ENCODE assay signal across 25 cellular contexts in genomic region chr2:107160831-107161230, GRCh38.
DNase-seq lines count a peak whose midpoint lies in the region; ATAC-seq, FAIRE-seq and TF ChIP-seq lines count a peak whose summit lies in the region.
"Had no signal": no experiment of that assay in that cellular context is flagged by ENCODE, and none has a peak within 500 bp of the region (broad histone marks: within the 10 kb centered on the region; RNA-seq: fewer than 3 reads in every experiment).

No MANE protein-coding gene starts in this region.

- intact Hi-C loops in left ventricle myocardium inferior (cut with micrococcal nuclease), result no loop called here

- H3K27ac ChIP-seq in A549 (no peak overlapping the region), left ventricle myocardium inferior (replicated peaks) (no peak overlapping the region)
- H3K27ac ChIP-seq: 22Rv1, BLaER1 had no signal

- H3K36me3 ChIP-seq in left ventricle myocardium inferior, result no peaks in the 10 kb centered on the region
- H3K36me3 ChIP-seq: BE2C, BLaER1 had no signal

- DNase-seq in NCI-H1436 (lab: John Stamatoyannopoulos, UW) (peak; percentile 36), NCI-H1436 treated with DMSO at 0.1 percent for 48 hours (lab: John Stamatoyannopoulos, UW) (no peak), A549 (ENCODE audit: low read depth in 1 of 2, low spot score in 1 of 2) (no peak), RPMI7951 (ENCODE audit: low read depth) (peak; percentile 14), foreskin melanocyte (peak; percentile 13), left ventricle myocardium inferior (no peak), HK-2 (ENCODE audit: unreplicated experiment) (no peak)
- DNase-seq: ACHN; BE2C; C1 segment of cervical spinal cord; CD4-positive, alpha-beta memory T cell; CD4-positive, CD25-positive, alpha-beta regulatory T cell; CD8-positive, alpha-beta memory T cell; COR-L47; DMS 273 treated with DMSO at 0.1 percent for 48 hours; DMS153; DMS53; DMS79; DND-41; EL; GF-D8 had no signal

- H3K9me3 ChIP-seq in A549 (peaks cover 3% of the 10 kb centered on the region; the same call in 1 of the 3 replicates), left ventricle myocardium inferior (replicated peaks) (no peaks in the 10 kb centered on the region)
- H3K9me3 ChIP-seq: BE2C, BLaER1 had no signal

- no peak for TF ChIP-seq CTCF in A549 (IDR thresholded peaks at IDR 0.05)
- no peak for TF ChIP-seq CTCF in left ventricle myocardium inferior (IDR thresholded peaks at IDR 0.05; ENCODE audit: borderline replicate concordance)

- POLR2A ChIA-PET in A549 (lab: Yijun Ruan, JAX), result no interaction called here

- FAIRE-seq in A549 (lab: Jason Lieb, UNC), result no peak
- FAIRE-seq: GM12891, GM19239 had no signal

- H3K4me1 ChIP-seq in A549 (no peaks in the 10 kb centered on the region), left ventricle myocardium inferior (no peaks in the 10 kb centered on the region)
- H3K4me1 ChIP-seq: BE2C had no signal

- H3K4me2 ChIP-seq in A549, result no peak overlapping the region
- H3K4me2 ChIP-seq: BLaER1 had no signal

- no peak for TF ChIP-seq RAD21 in A549 (conservative IDR thresholded peaks at IDR 0.05 in 1 of 2, IDR thresholded peaks at IDR 0.05 in 1 of 2)

- CTCF ChIA-PET in A549 (lab: Yijun Ruan, JAX), result no interaction called here

- H3K4me3 ChIP-seq in A549 (no peak overlapping the region), left ventricle myocardium inferior (no peak overlapping the region)
- H3K4me3 ChIP-seq: BLaER1 had no signal

- no peak for ATAC-seq in A549

- H3K27me3 ChIP-seq in left ventricle myocardium inferior (ENCODE audit: low read depth), result peaks cover 5% of the 10 kb centered on the region
- H3K27me3 ChIP-seq: BE2C, BLaER1 had no signal

- 72% methylated on average over 3 of the region's 3 CpGs for WGBS in A549 (ENCODE audit: missing lambda C conversion rate)

- TF ChIP-seq POLR2A in A549 (IDR thresholded peaks at IDR 0.05; ENCODE audit: low read length), result no peak

- TF ChIP-seq EP300 in A549 (IDR thresholded peaks at IDR 0.05), result no peak

TF ChIP-seq in A549, 52 proteins besides CTCF, POLR2A, EP300 and RAD21:
- TF ChIP-seq HOXB13 (CRISPR knock-in tag; IDR thresholded peaks at IDR 0.05; ENCODE audit: low read depth) (no peak), MAFK (IDR thresholded peaks at IDR 0.05; ENCODE audit: partially characterized antibody) (peak; percentile 77)

Comparison
In these comparisons a context has a peak if more than half of its experiments do, and no peak if none do; other contexts are left out.
1. DNase-seq: peak in NCI-H1436 (single experiment), RPMI7951 (single experiment) and foreskin melanocyte (single experiment); none in NCI-H1436 treated with DMSO at 0.1 percent for 48 hours (single experiment), A549 (0 of 2), left ventricle myocardium inferior (single experiment) and HK-2 (single experiment).